Comparison of ENCODE assay signal across 9 cellular contexts in the genomic region with DNA sequence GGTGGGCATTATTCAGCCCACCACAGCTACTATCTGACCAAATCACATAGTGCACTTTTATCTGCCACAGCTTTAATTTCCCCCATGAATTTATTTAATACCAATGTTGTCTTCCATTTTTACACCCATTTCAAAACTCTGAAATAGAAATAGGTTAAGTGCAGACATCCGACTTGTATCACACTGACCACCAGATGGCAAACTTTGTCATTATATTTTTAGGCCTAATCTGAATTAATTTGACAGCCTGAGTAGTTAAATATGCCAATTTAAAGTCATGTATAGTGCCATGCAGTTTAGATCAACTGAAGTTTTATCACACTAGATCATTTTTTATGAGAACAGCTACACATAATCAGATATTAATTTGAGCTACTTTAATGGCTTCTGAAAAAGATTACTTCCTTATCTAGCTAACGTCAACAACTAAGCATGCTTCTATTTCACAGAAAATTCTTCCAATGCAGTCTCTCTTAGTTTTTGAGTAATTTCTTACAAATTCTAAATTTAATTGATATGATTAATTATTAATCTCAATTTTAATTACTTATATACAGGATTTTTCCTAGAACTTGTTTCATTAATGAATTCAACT.
A peak's percentile ranks its signal among the peaks of the same experiment; 100 is the strongest.
DNase-seq lines count a peak whose midpoint lies in the region; ATAC-seq, FAIRE-seq and TF ChIP-seq lines count a peak whose summit lies in the region.
"Had no signal": no experiment of that assay in that cellular context is flagged by ENCODE, and none has a peak within 500 bp of the region (broad histone marks: within the 10 kb centered on the region; RNA-seq: fewer than 3 reads in every experiment).

No MANE protein-coding gene starts in this region.

- H3K4me3 ChIP-seq in A549 (no peak overlapping the region), Panc1 (ENCODE audit: low read depth in 2 of 2, low read length in 2 of 2) (no peak overlapping the region), uterus (no peak overlapping the region)

- WGBS in A549 (ENCODE audit: missing lambda C conversion rate), result 43% methylated on average over 2 of the region's 2 CpGs

- no TSS peak for BruUV-seq in Panc1 (replicated peaks; lab: Mats Ljungman, UMichigan)

- CTCF ChIA-PET in A549 (lab: Yijun Ruan, JAX) (interaction anchor here (0.6 to 5.6 kb wide), 10 partner anchors 9 to 1032 kb away, joined by 3 to 28 read pairs (median 4); no protein-coding TSS in a partner anchor), Panc1 (lab: Charles Lee) (interaction anchor here (0.6 kb wide), 1 partner anchor 468 kb away, joined by 6 read pairs; no protein-coding TSS in a partner anchor)

- ATAC-seq in A549 (peak; percentile 56 to 66; a peak in 3 of 6 replicates), GM18868 (IDR thresholded peaks at IDR 0.05; ENCODE audit: unreplicated experiment) (peak; percentile 51), Panc1 (no peak; the same call in 1 of the 2 replicates), sciatic nerve (no peak)

- H3K36me3 ChIP-seq in Panc1 (ENCODE audit: control insufficient read depth, insufficient read depth, low read length) (no peaks in the 10 kb centered on the region), uterus (no peaks in the 10 kb centered on the region)

- peak; percentile 76 for TF ChIP-seq CTCF in A549 (IDR thresholded peaks at IDR 0.05)
- TF ChIP-seq CTCF in Panc1 (IDR thresholded peaks at IDR 0.05), result peak; percentile 68; the same call in 1 of the 2 replicates
- TF ChIP-seq CTCF in uterus (IDR thresholded peaks at IDR 0.05), result peak in 3 of 4 experiments; percentile 20 to 39 (median 22)

- H3K27ac ChIP-seq in A549 (no peak overlapping the region), Panc1 (ENCODE audit: low read length) (no peak overlapping the region), uterus (no peak overlapping the region)

- H3K4me1 ChIP-seq in A549, result no peaks in the 10 kb centered on the region
- H3K4me1 ChIP-seq in Panc1 (ENCODE audit: control insufficient read depth, insufficient read depth, low read length), result no peaks in the 10 kb centered on the region
- no peaks in the 10 kb centered on the region for H3K4me1 ChIP-seq in uterus

- H3K4me2 ChIP-seq in A549, result no peak overlapping the region

- FAIRE-seq in A549 (lab: Jason Lieb, UNC), result no peak
- FAIRE-seq: colon had no signal

- DNase-seq in A549 (ENCODE audit: low read depth in 1 of 2, low spot score in 1 of 2) (peak in 1 of 2 experiments; percentile 40), Panc1 (ENCODE audit: low read depth, low spot score) (peak; percentile 8), globus pallidus (ENCODE audit: low spot score) (peak; percentile 23), uterus (no peak), NCI-H2196 treated with DMSO at 0.1 percent for 48 hours (lab: John Stamatoyannopoulos, UW; ENCODE audit: unreplicated experiment) (no peak), sciatic nerve (ENCODE audit: low spot score) (no peak)
- no peak for DNase-seq in NK-92 treated with Interleukin-12 subunit alpha and Interleukin-12 subunit beta, amount 100 ng/mL, for 24 hours (lab: John Stamatoyannopoulos, UW)

- TF ChIP-seq EP300 in A549 (IDR thresholded peaks at IDR 0.05), result no peak

- POLR2A ChIA-PET in A549 (lab: Yijun Ruan, JAX) (no interaction called here), Panc1 (lab: Charles Lee) (no interaction called here)

- peak; percentile 60 to 74 for TF ChIP-seq RAD21 in A549 (conservative IDR thresholded peaks at IDR 0.05 in 1 of 2, IDR thresholded peaks at IDR 0.05 in 1 of 2)

- TF ChIP-seq POLR2A in A549 (IDR thresholded peaks at IDR 0.05; ENCODE audit: low read length) (no peak), uterus (IDR thresholded peaks at IDR 0.05) (no peak)

- in situ Hi-C loops in Panc1 (cut with HindIII; ENCODE audit: low pct_unique_long_range_greater_than_20kb, low sequenced_read_pairs), result no loop called here

- intact Hi-C loops in Panc1 (cut with micrococcal nuclease; ENCODE audit: unreplicated experiment), result loop anchor here (1.0 to 5.0 kb wide), 2 partner anchors 582 to 681 kb away; no protein-coding TSS in a partner anchor
- intact Hi-C loops in uterus (cut with DNase I; ENCODE audit: low total_unique reads), result no loop called here
- intact Hi-C loops in sciatic nerve (cut with DNase I), result no loop called here

- no peaks in the 10 kb centered on the region for H3K9me3 ChIP-seq in A549
- no peaks in the 10 kb centered on the region for H3K9me3 ChIP-seq in Panc1 (ENCODE audit: control insufficient read depth, insufficient read depth, low read depth, low read length)
- no peaks in the 10 kb centered on the region for H3K9me3 ChIP-seq in uterus

- H3K27me3 ChIP-seq in Panc1 (ENCODE audit: control insufficient read depth, insufficient read depth, low read length) (no peaks in the 10 kb centered on the region), uterus (no peaks in the 10 kb centered on the region)

TF ChIP-seq in A549, 52 proteins besides CTCF, POLR2A, EP300 and RAD21:
- TF ChIP-seq POLR2AphosphoS2 (conservative IDR thresholded peaks at IDR 0.05; ENCODE audit: low read length), result no peak
- TF ChIP-seq HOXB5 (CRISPR knock-in tag; IDR thresholded peaks at IDR 0.05), result no peak
- no peak for TF ChIP-seq CHD4 (IDR thresholded peaks at IDR 0.05; ENCODE audit: borderline replicate concordance)
- peak; percentile 88 for TF ChIP-seq SMC3 (IDR thresholded peaks at IDR 0.05)
- TF ChIP-seq ESRRA (IDR thresholded peaks at IDR 0.05; ENCODE audit: borderline replicate concordance, low read length), result no peak
- no peak for TF ChIP-seq MYC (IDR thresholded peaks at IDR 0.05; ENCODE audit: borderline replicate concordance, low read length)

Comparison
In these comparisons a context has a peak if more than half of its experiments do, and no peak if none do; other contexts are left out.
1. ATAC-seq: peak in A549 (2 of 2) and GM18868 (single experiment); none in Panc1 (single experiment) and sciatic nerve (single experiment).
2. DNase-seq: peak in Panc1 (single experiment) and globus pallidus (single experiment); none in uterus (0 of 2), NCI-H2196 treated with DMSO at 0.1 percent for 48 hours (single experiment), sciatic nerve (single experiment) and NK-92 treated with Interleukin-12 subunit alpha and Interleukin-12 subunit beta, amount 100 ng/mL, for 24 hours (single experiment).
3. CTCF ChIP-seq: peak in every context shown above with its lines; median percentile 76 in A549; 68 in Panc1; 22 in uterus.